Comparison of ENCODE assay signal across 11 cellular contexts in genomic region chr1:31930827-31931226, GRCh38. TPM values are rescaled to one million over a fixed set of nuclear protein-coding genes. Genes with fewer than 3 reads are reported as not detected.
DNase-seq lines count a peak whose midpoint lies in the region; ATAC-seq, FAIRE-seq and TF ChIP-seq lines count a peak whose summit lies in the region.
"Had no signal": no experiment of that assay in that cellular context is flagged by ENCODE, and none has a peak within 500 bp of the region (broad histone marks: within the 10 kb centered on the region; RNA-seq: fewer than 3 reads in every experiment).

No MANE protein-coding gene starts in this region.

- TF ChIP-seq CTCF in heart left ventricle (IDR thresholded peaks at IDR 0.05) (no peak), keratinocyte (optimal IDR thresholded peaks at IDR 0.05 in 1 of 3, IDR thresholded peaks at IDR 0.05 in 1 of 3, conservative IDR thresholded peaks at IDR 0.05 in 1 of 3; ENCODE audit: extremely low read depth in 1 of 3, insufficient read depth in 2 of 3, low read length in 3 of 3) (no peak), tibial nerve (IDR thresholded peaks at IDR 0.05) (no peak)

- POLR2A ChIA-PET in activated CD8-positive, alpha-beta T cell treated with anti-CD3 and anti-CD28 coated beads, Interleukin-2, amount 10 ng/mL, durations not matched to agents 7 days and 5 days (lab: Charles Lee), result interaction anchor here (2.5 to 2.6 kb wide), 2 partner anchors 8 to 13 kb away, joined by 13 to 21 read pairs; partner anchors contain the start of gene PTP4A2

- TF ChIP-seq EP300 in tibial nerve (IDR thresholded peaks at IDR 0.05), result no peak

- 31 to 40% (median 36%) methylated on average over 4 of the region's 4 CpGs for WGBS in heart left ventricle, 4 donors
- 36 to 42% methylated on average over 4 of the region's 4 CpGs for WGBS in tibial nerve, 2 donors

- H3K27ac ChIP-seq in heart left ventricle (peak overlapping the region in 8 of 12 donors; percentile 4 to 100 (median 41)), keratinocyte (ENCODE audit: control insufficient read depth, insufficient read depth, low read length) (no peak overlapping the region), tibial nerve (peak overlapping the region in 3 of 4 donors; percentile 15 to 64 (median 34))

- peaks cover 59% of the 10 kb centered on the region for H3K36me3 Mint-ChIP-seq in activated CD8-positive, alpha-beta T cell treated with anti-CD3 and anti-CD28 coated beads, Interleukin-2, amount 10 ng/mL, durations not matched to agents 7 days and 5 days (ENCODE audit: low read depth)

- peak overlapping the region; percentile 13 for H3K4me2 ChIP-seq in keratinocyte (ENCODE audit: control insufficient read depth, extremely low read depth, insufficient read depth, low read depth, low read length)

- no peaks in the 10 kb centered on the region for H3K27me3 Mint-ChIP-seq in activated CD8-positive, alpha-beta T cell treated with anti-CD3 and anti-CD28 coated beads, Interleukin-2, amount 10 ng/mL, durations not matched to agents 7 days and 5 days (ENCODE audit: low read depth)

- H3K27ac Mint-ChIP-seq in activated CD8-positive, alpha-beta T cell treated with anti-CD3 and anti-CD28 coated beads, Interleukin-2, amount 10 ng/mL, durations not matched to agents 7 days and 5 days, result peak overlapping the region; percentile 71

- no peak for ATAC-seq in heart left ventricle
- ATAC-seq in Right ventricle myocardium superior (ENCODE audit: poor library complexity), result no peak
- no peak for ATAC-seq in activated CD8-positive, alpha-beta T cell treated with anti-CD3 and anti-CD28 coated beads, Interleukin-2, amount 10 ng/mL, durations not matched to agents 7 days and 5 days
- ATAC-seq in HG03139 (IDR thresholded peaks at IDR 0.05; ENCODE audit: unreplicated experiment), result no peak

- no peak overlapping the region for H3K9ac ChIP-seq in keratinocyte (ENCODE audit: control insufficient read depth, extremely low read depth, insufficient read depth, low read length)

- CTCF ChIA-PET in activated CD8-positive, alpha-beta T cell treated with anti-CD3 and anti-CD28 coated beads, Interleukin-2, amount 10 ng/mL, durations not matched to agents 7 days and 5 days (lab: Charles Lee), result interaction anchor here (0.6 to 2.8 kb wide), 12 partner anchors 9 to 341 kb away, joined by 3 to 15 read pairs (median 5); no protein-coding TSS in a partner anchor

- H3K4me3 ChIP-seq in heart left ventricle (peak overlapping the region in 1 of 12 donors; percentile 2), keratinocyte (ENCODE audit: control insufficient read depth in 2 of 3, extremely low read depth in 1 of 3, insufficient read depth in 2 of 3, low read depth in 1 of 3, low read length in 3 of 3) (no peak overlapping the region), tibial nerve (no peak overlapping the region)

- dilution Hi-C loops in keratinocyte (cut with MboI; ENCODE audit: extremely low pct_ligation_motif_present, low sequenced_read_pairs), result no loop called here

- H3K79me2 ChIP-seq in keratinocyte (ENCODE audit: control insufficient read depth, insufficient read depth, low read length), result peaks cover 97% of the 10 kb centered on the region

- H3K9me1 ChIP-seq in keratinocyte (ENCODE audit: control insufficient read depth, extremely low read depth, insufficient read depth, low read length), result peaks cover 3% of the 10 kb centered on the region

- H3K9me3 Mint-ChIP-seq in activated CD8-positive, alpha-beta T cell treated with anti-CD3 and anti-CD28 coated beads, Interleukin-2, amount 10 ng/mL, durations not matched to agents 7 days and 5 days (ENCODE audit: insufficient read depth), result no peaks in the 10 kb centered on the region

- no peaks in the 10 kb centered on the region for H3K9me3 ChIP-seq in heart left ventricle
- no peaks in the 10 kb centered on the region for H3K9me3 ChIP-seq in keratinocyte (ENCODE audit: control insufficient read depth, low read depth, low read length)
- H3K9me3 ChIP-seq in tibial nerve, result no peaks in the 10 kb centered on the region
- H3K9me3 ChIP-seq: Caco-2 had no signal

- H3K4me3 Mint-ChIP-seq in activated CD8-positive, alpha-beta T cell treated with anti-CD3 and anti-CD28 coated beads, Interleukin-2, amount 10 ng/mL, durations not matched to agents 7 days and 5 days, result peak overlapping the region; percentile 59

- H3K4me1 ChIP-seq in heart left ventricle (peaks cover 13 to 100% (median 89%) of the 10 kb centered on the region in 12 donors), keratinocyte (ENCODE audit: control insufficient read depth, extremely low read depth, insufficient read depth, low read length) (peaks cover 52% of the 10 kb centered on the region), tibial nerve (peaks cover 0 to 98% (median 82%) of the 10 kb centered on the region in 4 donors)

- no peak for FAIRE-seq in keratinocyte (lab: Jason Lieb, UNC)

- TF ChIP-seq POLR2A in heart left ventricle (IDR thresholded peaks at IDR 0.05), result no peak
- TF ChIP-seq POLR2A in tibial nerve (IDR thresholded peaks at IDR 0.05), result no peak

- H4K20me1 ChIP-seq in keratinocyte (ENCODE audit: control insufficient read depth, extremely low read depth, insufficient read depth, low read length), result peaks cover 35% of the 10 kb centered on the region

- intact Hi-C loops in heart left ventricle (cut with DNase I), result no loop called here
- intact Hi-C loops in Right ventricle myocardium superior (cut with DNase I), result no loop called here

- H3K36me3 ChIP-seq in heart left ventricle (no peaks in the 10 kb centered on the region), keratinocyte (ENCODE audit: control insufficient read depth in 2 of 2, extremely low read depth in 1 of 2, insufficient read depth in 2 of 2, low read length in 2 of 2) (peaks cover 0 to 12% of the 10 kb centered on the region in 2 experiments), tibial nerve (no peaks in the 10 kb centered on the region)

- peaks cover 84% of the 10 kb centered on the region for H3K4me1 Mint-ChIP-seq in activated CD8-positive, alpha-beta T cell treated with anti-CD3 and anti-CD28 coated beads, Interleukin-2, amount 10 ng/mL, durations not matched to agents 7 days and 5 days (ENCODE audit: low read depth)

- H2AFZ ChIP-seq in keratinocyte (ENCODE audit: control insufficient read depth, low read length), result no peak overlapping the region

- in situ Hi-C loops in ACHN (cut with HindIII; ENCODE audit: low pct_ligation_motif_present, low pct_unique_long_range_greater_than_20kb, low sequenced_read_pairs), result no loop called here

- H3K27me3 ChIP-seq in heart left ventricle (no peaks in the 10 kb centered on the region), keratinocyte (ENCODE audit: control insufficient read depth, extremely low read depth, insufficient read depth, low read length) (no peaks in the 10 kb centered on the region), tibial nerve (no peaks in the 10 kb centered on the region)

- DNase-seq in heart left ventricle (no peak), Right ventricle myocardium superior (no peak), keratinocyte (ENCODE audit: low read depth, low spot score) (no peak), tibial nerve (ENCODE audit: low spot score in 2 of 2) (no peak), ACHN (no peak), NCI-H187 treated with DMSO at 0.1 percent for 48 hours (lab: John Stamatoyannopoulos, UW) (no peak)
- DNase-seq in activated CD8-positive, alpha-beta T cell treated with anti-CD3 and anti-CD28 coated beads, Interleukin-2, amount 10 ng/mL, durations not matched to agents 7 days and 5 days, result peak; percentile 14
- DNase-seq: Caco-2; NCI-H1694 treated with DMSO at 0.1 percent for 48 hours; stimulated activated CD4-positive, alpha-beta T cell treated with anti-CD3 and anti-CD28 coated beads, Interleukin-2, amount 100 ng/mL, for 48 hours had no signal

RNA-seq across cellular contexts. Expression of gene PTP4A2, which starts 7.3 kb away (rescaled TPM):
- total RNA-seq in heart left ventricle (100 to 1,000 TPM; 217 to 354 (median 242) TPM), Right ventricle myocardium superior (271 TPM), tibial nerve (100 to 1,000 TPM; 127 to 184 (median 159) TPM)
- polyA plus RNA-seq in heart left ventricle (100 to 1,000 TPM in 1 of 2 donors, 10 to 100 TPM in 1; 74.4 to 290 TPM), keratinocyte (130 to 368 TPM (median 228 TPM) in 3 replicates)
- total RNA-seq in activated CD8-positive, alpha-beta T cell treated with anti-CD3 and anti-CD28 coated beads, Interleukin-2, amount 10 ng/mL, durations not matched to agents 7 days and 5 days, result 100 to 1,000 TPM; 409 to 419 TPM
- 45.8 TPM for polyA plus RNA-seq in keratinocyte (2011; ENCODE audit: low read depth)
- polyA plus RNA-seq in keratinocyte (2011; cell fraction: cytosol; rRNA removed), result 133 and 268 TPM in 2 replicates
- polyA plus RNA-seq in keratinocyte (2011; cell fraction: nucleus; rRNA removed), result 43.9 and 72.5 TPM in 2 replicates
- 119 and 195 TPM in 2 replicates for polyA plus RNA-seq in keratinocyte (2012; ENCODE audit: low replicate concordance)
- 115 to 228 TPM (median 199 TPM) in 3 replicates for polyA minus RNA-seq in keratinocyte
- polyA minus RNA-seq in keratinocyte (2011; cell fraction: cytosol; rRNA and poly(A)+ RNA removed), result 174 TPM
- 37.6 and 72.0 TPM in 2 replicates for polyA minus RNA-seq in keratinocyte (2011; cell fraction: nucleus; rRNA and poly(A)+ RNA removed)
